In genomic region chr3:173770011-173770410, GRCh38 we compare ENCODE assay signal across 19 cellular contexts.
"Had no signal": no experiment of that assay in that cellular context is flagged by ENCODE, and none has a peak within 500 bp of the region (broad histone marks: within the 10 kb centered on the region; RNA-seq: fewer than 3 reads in every experiment).

No MANE protein-coding gene starts in this region.

- H3K9me3 ChIP-seq: body of pancreas, gastrocnemius medialis, heart right ventricle, prostate gland, right lobe of liver had no signal

- H3K4me1 ChIP-seq: body of pancreas, gastrocnemius medialis, heart right ventricle, prostate gland, right lobe of liver had no signal

- H3K4me3 ChIP-seq: body of pancreas, gastrocnemius medialis, heart right ventricle, prostate gland, right lobe of liver had no signal

- H3K27me3 ChIP-seq: body of pancreas, gastrocnemius medialis, heart right ventricle, right lobe of liver had no signal

- H3K27ac ChIP-seq: body of pancreas, gastrocnemius medialis, heart right ventricle, prostate gland, right lobe of liver, VCaP had no signal

- DNase-seq: activated CD4-positive, alpha-beta memory T cell treated with anti-CD3 and anti-CD28 coated beads, Interleukin-2, amount 10 ng/mL, durations not matched to agents 7 days and 5 days; activated CD4-positive, alpha-beta T cell treated with anti-CD3 and anti-CD28 coated beads for 36 hours; activated naive CD8-positive, alpha-beta T cell treated with anti-CD3 and anti-CD28 coated beads, Interleukin-2, amount 10 ng/mL, durations not matched to agents 7 days and 5 days; body of pancreas; cerebellar nuclear complex; endodermal cell; gastrocnemius medialis; heart right ventricle; kidney; left ventricle myocardium superior; mesenchymal stem cell; occipital lobe; right lobe of liver; stimulated activated CD4-positive, alpha-beta T cell treated with anti-CD3 and anti-CD28 coated beads, Interleukin-2, amount 100 ng/mL, for 24 hours; stimulated activated naive B cell treated with anti-CD40 and anti-IgM and Interleukin-4, amounts not matched to agents 10 μg/mL and 1 μg/mL and 100 μg/mL, for 72 hours; substantia nigra; T-helper 9 cell had no signal

- H3K36me3 ChIP-seq: gastrocnemius medialis, heart right ventricle, prostate gland, right lobe of liver had no signal

- ATAC-seq: activated CD4-positive, alpha-beta T cell treated with anti-CD3 and anti-CD28 coated beads for 36 hours; body of pancreas; gastrocnemius medialis; heart right ventricle; left ventricle myocardium superior; right lobe of liver; stimulated activated naive B cell treated with anti-CD40 and anti-IgM and Interleukin-4, amounts not matched to agents 10 μg/mL and 1 μg/mL and 100 μg/mL, for 72 hours had no signal
